In the genomic region with DNA sequence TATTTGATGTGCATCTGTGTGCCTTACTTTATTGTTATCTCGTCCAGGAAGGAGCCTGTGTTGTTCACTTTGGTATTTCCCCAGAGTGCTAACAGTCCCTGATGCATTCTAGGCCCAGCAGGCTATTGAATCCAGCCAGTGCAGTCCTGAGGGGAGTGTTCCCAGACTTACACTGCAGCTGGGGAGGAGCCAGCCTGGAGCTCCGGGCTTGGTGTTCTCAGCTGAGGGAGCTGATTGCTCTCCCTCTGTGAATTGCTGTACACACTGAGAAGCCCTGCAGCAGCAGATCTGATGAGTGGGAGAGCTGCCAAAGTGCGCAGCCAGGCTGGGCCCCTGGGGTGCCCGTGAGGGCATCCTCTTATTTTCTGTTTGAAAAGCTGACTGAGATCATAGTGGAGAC, we compare ENCODE assay signal across 8 cellular contexts.
DNase-seq lines count a peak whose midpoint lies in the region; ATAC-seq and TF ChIP-seq lines count a peak whose summit lies in the region.

No MANE protein-coding gene starts in this region.

- peak; percentile 17 for TF ChIP-seq RAD21 in neural cell (conservative IDR thresholded peaks at IDR 0.05)

- H3K4me3 ChIP-seq in neural cell (ENCODE audit: low read length) (peak overlapping the region; percentile 35), suprapubic skin (no peak overlapping the region), coronary artery (no peak overlapping the region)

- no peak for TF ChIP-seq POLR2A in suprapubic skin (IDR thresholded peaks at IDR 0.05)

- no peaks in the 10 kb centered on the region for H3K9me2 ChIP-seq in neural cell (ENCODE audit: insufficient read depth, low read length)

- H3K4me1 ChIP-seq in suprapubic skin = peaks cover 9% of the 10 kb centered on the region

- H3F3A ChIP-seq in neural cell (ENCODE audit: insufficient read depth, low read length, poor library complexity, severe bottlenecking) = no peaks in the 10 kb centered on the region

- TF ChIP-seq CTCF in neural cell (IDR thresholded peaks at IDR 0.05; ENCODE audit: poor library complexity, severe bottlenecking) (no peak), suprapubic skin (IDR thresholded peaks at IDR 0.05) (no peak), coronary artery (IDR thresholded peaks at IDR 0.05) (no peak), omental fat pad (IDR thresholded peaks at IDR 0.05) (no peak)

- ATAC-seq in omental fat pad (ENCODE audit: low FRiP score) = no peak

- H3K9me3 ChIP-seq in neural cell (ENCODE audit: low read length) (no peaks in the 10 kb centered on the region), suprapubic skin (no peaks in the 10 kb centered on the region)

- peaks cover 12% of the 10 kb centered on the region for H3K79me2 ChIP-seq in neural cell (replicated peaks; ENCODE audit: insufficient read depth, low read length)

- DNase-seq in EH (ENCODE audit: low read depth) (peak; percentile 29), NCI-H345 treated with DMSO at 0.1 percent for 48 hours (lab: John Stamatoyannopoulos, UW; ENCODE audit: unreplicated experiment) (peak; percentile 93), fibroblast of peridontal ligament (ENCODE audit: extremely low read depth) (peak; percentile 65), suprapubic skin (ENCODE audit: low spot score in 2 of 2) (no peak), coronary artery (ENCODE audit: low spot score) (no peak), omental fat pad (ENCODE audit: low spot score) (no peak)
- no peak for DNase-seq in central memory CD4-positive, alpha-beta T cell

- no peak overlapping the region for H3K9ac ChIP-seq in neural cell (ENCODE audit: low read length)

- TF ChIP-seq EP300 in neural cell (conservative IDR thresholded peaks at IDR 0.05; ENCODE audit: poor library complexity, severe bottlenecking) (no peak), suprapubic skin (IDR thresholded peaks at IDR 0.05) (no peak)

- WGBS in suprapubic skin = 18% methylated on average over 4 of the region's 4 CpGs

- H4K20me1 ChIP-seq in neural cell (ENCODE audit: insufficient read depth) = no peaks in the 10 kb centered on the region

- H3K27me3 ChIP-seq in neural cell (ENCODE audit: insufficient read depth, low read depth, low read length) = no peaks in the 10 kb centered on the region
- no peaks in the 10 kb centered on the region for H3K27me3 ChIP-seq in suprapubic skin

- H3K36me3 ChIP-seq in neural cell (ENCODE audit: insufficient read depth, low read length) = no peaks in the 10 kb centered on the region
- H3K36me3 ChIP-seq in suprapubic skin = no peaks in the 10 kb centered on the region

- peak overlapping the region; percentile 3 for H3K4me2 ChIP-seq in neural cell (ENCODE audit: low read length)

- peak overlapping the region; percentile 49 for H3K27ac ChIP-seq in neural cell (ENCODE audit: low read length)
- H3K27ac ChIP-seq in suprapubic skin = no peak overlapping the region
- peak overlapping the region in 1 of 2 donors; percentile 32 for H3K27ac ChIP-seq in coronary artery

- no peak overlapping the region for H2AFZ ChIP-seq in neural cell (ENCODE audit: low read depth, low read length)

TF ChIP-seq in neural cell, 6 proteins besides CTCF, POLR2A, EP300 and RAD21:
- TF ChIP-seq POLR2AphosphoS5 (IDR thresholded peaks at IDR 0.05) (peak; percentile 57), SMC3 (conservative IDR thresholded peaks at IDR 0.05; ENCODE audit: poor library complexity) (peak; percentile 12), TAF1 (IDR thresholded peaks at IDR 0.05; ENCODE audit: low read depth) (no peak)
- TF ChIP-seq, protein P1, sequence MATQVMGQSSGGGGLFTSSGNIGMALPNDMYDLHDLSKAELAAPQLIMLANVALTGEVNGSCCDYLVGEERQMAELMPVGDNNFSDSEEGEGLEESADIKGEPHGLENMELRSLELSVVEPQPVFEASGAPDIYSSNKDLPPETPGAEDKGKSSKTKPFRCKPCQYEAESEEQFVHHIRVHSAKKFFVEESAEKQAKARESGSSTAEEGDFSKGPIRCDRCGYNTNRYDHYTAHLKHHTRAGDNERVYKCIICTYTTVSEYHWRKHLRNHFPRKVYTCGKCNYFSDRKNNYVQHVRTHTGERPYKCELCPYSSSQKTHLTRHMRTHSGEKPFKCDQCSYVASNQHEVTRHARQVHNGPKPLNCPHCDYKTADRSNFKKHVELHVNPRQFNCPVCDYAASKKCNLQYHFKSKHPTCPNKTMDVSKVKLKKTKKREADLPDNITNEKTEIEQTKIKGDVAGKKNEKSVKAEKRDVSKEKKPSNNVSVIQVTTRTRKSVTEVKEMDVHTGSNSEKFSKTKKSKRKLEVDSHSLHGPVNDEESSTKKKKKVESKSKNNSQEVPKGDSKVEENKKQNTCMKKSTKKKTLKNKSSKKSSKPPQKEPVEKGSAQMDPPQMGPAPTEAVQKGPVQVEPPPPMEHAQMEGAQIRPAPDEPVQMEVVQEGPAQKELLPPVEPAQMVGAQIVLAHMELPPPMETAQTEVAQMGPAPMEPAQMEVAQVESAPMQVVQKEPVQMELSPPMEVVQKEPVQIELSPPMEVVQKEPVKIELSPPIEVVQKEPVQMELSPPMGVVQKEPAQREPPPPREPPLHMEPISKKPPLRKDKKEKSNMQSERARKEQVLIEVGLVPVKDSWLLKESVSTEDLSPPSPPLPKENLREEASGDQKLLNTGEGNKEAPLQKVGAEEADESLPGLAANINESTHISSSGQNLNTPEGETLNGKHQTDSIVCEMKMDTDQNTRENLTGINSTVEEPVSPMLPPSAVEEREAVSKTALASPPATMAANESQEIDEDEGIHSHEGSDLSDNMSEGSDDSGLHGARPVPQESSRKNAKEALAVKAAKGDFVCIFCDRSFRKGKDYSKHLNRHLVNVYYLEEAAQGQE (IDR thresholded peaks at IDR 0.05; ENCODE audit: borderline replicate concordance) = peak; percentile 36

Comparison
In these comparisons a context has a peak if more than half of its experiments do, and no peak if none do; other contexts are left out.
1. DNase-seq: peak in EH (single experiment), NCI-H345 treated with DMSO at 0.1 percent for 48 hours (single experiment) and fibroblast of peridontal ligament (single experiment); none in central memory CD4-positive, alpha-beta T cell (single experiment), suprapubic skin (0 of 2), coronary artery (single experiment) and omental fat pad (single experiment).